8 cellular contexts compared by ENCODE assay signal in genomic region chr14:60090864-60091519, GRCh38. TPM values are rescaled to one million over a fixed set of nuclear protein-coding genes. Genes with fewer than 3 reads are reported as not detected.
DNase-seq lines count a peak whose midpoint lies in the region; ATAC-seq and TF ChIP-seq lines count a peak whose summit lies in the region.

No MANE protein-coding gene starts in this region.

- TF ChIP-seq CTCF in AG09309 (IDR thresholded peaks at IDR 0.05; ENCODE audit: control insufficient read depth, insufficient read depth, low read depth, low read length, missing control alignments): no peak

- H3K36me3 Mint-ChIP-seq in activated naive CD4-positive, alpha-beta T cell treated with anti-CD3 and anti-CD28 coated beads, Interleukin-2, amount 50 U/mL, for 72 hours: peaks cover 15 to 22% of the 10 kb centered on the region in 2 donors

- H3K4me1 ChIP-seq in GM23248 (ENCODE audit: insufficient read depth) (peaks cover 28% of the 10 kb centered on the region), neuron (ENCODE audit: insufficient read depth, low read length) (peaks cover 8% of the 10 kb centered on the region)

- no peaks in the 10 kb centered on the region for H3K9me2 ChIP-seq in GM23248 (ENCODE audit: insufficient read depth)

- H3K9ac ChIP-seq in GM23248: peak overlapping the region; percentile 98

- H3K4me3 ChIP-seq in AG09309 (ENCODE audit: control insufficient read depth, low read depth, low read length) (peak overlapping the region; percentile 92), GM23248 (peak overlapping the region; percentile 94), neuron (ENCODE audit: low read length) (peak overlapping the region; percentile 89)

- no peak for ATAC-seq in activated naive CD4-positive, alpha-beta T cell treated with anti-CD3 and anti-CD28 coated beads, Interleukin-2, amount 50 U/mL, for 72 hours
- ATAC-seq in HG03460 (IDR thresholded peaks at IDR 0.05; ENCODE audit: unreplicated experiment): no peak
- ATAC-seq in GM18909 (IDR thresholded peaks at IDR 0.05; ENCODE audit: poor library complexity, unreplicated experiment): no peak

- no peaks in the 10 kb centered on the region for H4K20me1 ChIP-seq in GM23248 (ENCODE audit: insufficient read depth)

- H3K27ac Mint-ChIP-seq in activated naive CD4-positive, alpha-beta T cell treated with anti-CD3 and anti-CD28 coated beads, Interleukin-2, amount 50 U/mL, for 72 hours: peak overlapping the region; percentile 85 to 98

- 8 to 10% methylated on average over 16 of the region's 16 CpGs for WGBS in GM23248 (ENCODE audit: low coverage in 1 of 2, low lambda C conversion rate in 2 of 2, missing lambda C conversion rate in 2 of 2), 2 experiments

- in situ Hi-C loops in GM23248 (cut with MboI): no loop called here

- H3K9me3 Mint-ChIP-seq in activated naive CD4-positive, alpha-beta T cell treated with anti-CD3 and anti-CD28 coated beads, Interleukin-2, amount 50 U/mL, for 72 hours: no peaks in the 10 kb centered on the region

- H3K36me3 ChIP-seq in GM23248 (ENCODE audit: low read depth) (no peaks in the 10 kb centered on the region), neuron (ENCODE audit: insufficient read depth, low read length) (peaks cover 3% of the 10 kb centered on the region)

- H3K27me3 ChIP-seq in GM23248 (replicated peaks; ENCODE audit: insufficient read depth): no peaks in the 10 kb centered on the region
- no peaks in the 10 kb centered on the region for H3K27me3 ChIP-seq in neuron (ENCODE audit: insufficient read depth, low read length)

- H3K9me3 ChIP-seq in GM23248 (ENCODE audit: low read depth): no peaks in the 10 kb centered on the region
- no peaks in the 10 kb centered on the region for H3K9me3 ChIP-seq in neuron (ENCODE audit: low read length)

- peaks cover 26% of the 10 kb centered on the region for H3F3A ChIP-seq in GM23248 (ENCODE audit: insufficient read depth)

- H2AFZ ChIP-seq in GM23248 (peak overlapping the region; percentile 94), neuron (ENCODE audit: low read depth, low read length) (peak overlapping the region; percentile 70)

- H3K27ac ChIP-seq in GM23248: peak overlapping the region; percentile 98

- H3K4me2 ChIP-seq in GM23248 (ENCODE audit: unreplicated experiment): peak overlapping the region; percentile 80

- no peak for DNase-seq in AG09309 (ENCODE audit: low read depth)
- DNase-seq in GM23248: peak; percentile 74
- DNase-seq in NCI-H526 treated with DMSO at 0.1 percent for 48 hours (lab: John Stamatoyannopoulos, UW): peak; percentile 57
- no peak for DNase-seq in activated naive CD4-positive, alpha-beta T cell treated with anti-CD3 and anti-CD28 coated beads, Interleukin-2, amount 50 U/mL, for 72 hours (ENCODE audit: low spot score in 2 of 2)
- peak; percentile 72 for DNase-seq in glomerular visceral epithelial cell (ENCODE audit: extremely low spot score)

- peaks cover 37% of the 10 kb centered on the region for H3K79me2 ChIP-seq in GM23248 (ENCODE audit: insufficient read depth)

RNA-seq across cellular contexts. Expression of gene PCNX4, which starts 0.7 kb away (rescaled TPM):
- 44.3 and 95.1 TPM in 2 replicates for total RNA-seq in GM23248 (2014; rRNA removed; shearing (Covaris generic))
- 33.9 and 39.4 TPM in 2 replicates for polyA plus RNA-seq in GM23248 (2016; fragmentation: Nextera tagmentation; extraction: Ambion mirVana)
- 10 to 100 TPM; 17.9 to 33.9 TPM for total RNA-seq in activated naive CD4-positive, alpha-beta T cell treated with anti-CD3 and anti-CD28 coated beads, Interleukin-2, amount 50 U/mL, for 72 hours

Comparison
In these comparisons a context has a peak if more than half of its experiments do, and no peak if none do; other contexts are left out.
1. DNase-seq: peak in GM23248 (single experiment), NCI-H526 treated with DMSO at 0.1 percent for 48 hours (single experiment) and glomerular visceral epithelial cell (single experiment); none in AG09309 (single experiment) and activated naive CD4-positive, alpha-beta T cell treated with anti-CD3 and anti-CD28 coated beads, Interleukin-2, amount 50 U/mL, for 72 hours (0 of 2).
2. Peak in every context shown above with its lines, with median percentiles within 50 percentile points of each other: H3K4me3 ChIP-seq.